15 cellular contexts compared by ENCODE assay signal in genomic region chr6:148309301-148309700, GRCh38.
"Had no signal": no experiment of that assay in that cellular context is flagged by ENCODE, and none has a peak within 500 bp of the region (broad histone marks: within the 10 kb centered on the region; RNA-seq: fewer than 3 reads in every experiment).

No MANE protein-coding gene starts in this region.

- H3K4me3 Mint-ChIP-seq: activated naive CD8-positive, alpha-beta T cell treated with anti-CD3 and anti-CD28 coated beads for 36 hours; effector memory CD8-positive, alpha-beta T cell; nephron; stimulated activated naive B cell treated with anti-CD40 and anti-IgM and Interleukin-4, amounts not matched to agents 10 μg/mL and 1 μg/mL and 100 μg/mL, for 72 hours; T-helper 1 cell treated with Interleukin-12 subunit alpha and Interleukin-12 subunit beta and Interleukin-4 antibody, amounts not matched to agents 30 μg/mL and 1 μg/mL, for 36 hours had no signal

- DNase-seq: activated CD4-positive, alpha-beta T cell treated with anti-CD3 and anti-CD28 coated beads for 1 hour; activated CD4-positive, alpha-beta T cell treated with anti-CD3 and anti-CD28 coated beads, Interleukin-2, amount 50 U/mL, for 4 hours; activated naive CD4-positive, alpha-beta T cell; activated naive CD8-positive, alpha-beta T cell treated with anti-CD3 and anti-CD28 coated beads for 36 hours; amniotic stem cell; effector memory CD8-positive, alpha-beta T cell; midbrain; retina; stimulated activated naive B cell treated with anti-CD40 and anti-IgM and Interleukin-4, amounts not matched to agents 10 μg/mL and 1 μg/mL and 100 μg/mL, for 72 hours had no signal

- H3K4me1 Mint-ChIP-seq: activated naive CD8-positive, alpha-beta T cell treated with anti-CD3 and anti-CD28 coated beads for 36 hours had no signal

- H3K27ac Mint-ChIP-seq: activated naive CD8-positive, alpha-beta T cell treated with anti-CD3 and anti-CD28 coated beads for 36 hours; effector memory CD8-positive, alpha-beta T cell; nephron; stimulated activated naive B cell treated with anti-CD40 and anti-IgM and Interleukin-4, amounts not matched to agents 10 μg/mL and 1 μg/mL and 100 μg/mL, for 72 hours; T-helper 1 cell treated with Interleukin-12 subunit alpha and Interleukin-12 subunit beta and Interleukin-4 antibody, amounts not matched to agents 30 μg/mL and 1 μg/mL, for 36 hours had no signal

- H3K27ac ChIP-seq: cardiac muscle cell, hepatocyte, VCaP had no signal

- H3K4me3 ChIP-seq: cardiac muscle cell, hepatocyte, lung had no signal

- H3K27me3 ChIP-seq: cardiac muscle cell, hepatocyte had no signal

- H3K79me2 ChIP-seq: hepatocyte had no signal

- H3K27me3 Mint-ChIP-seq: effector memory CD8-positive, alpha-beta T cell; stimulated activated naive B cell treated with anti-CD40 and anti-IgM and Interleukin-4, amounts not matched to agents 10 μg/mL and 1 μg/mL and 100 μg/mL, for 72 hours had no signal

- ATAC-seq: effector memory CD8-positive, alpha-beta T cell; stimulated activated naive B cell treated with anti-CD40 and anti-IgM and Interleukin-4, amounts not matched to agents 10 μg/mL and 1 μg/mL and 100 μg/mL, for 72 hours had no signal

- H2AFZ ChIP-seq: hepatocyte had no signal

- H3K9me3 Mint-ChIP-seq: activated naive CD8-positive, alpha-beta T cell treated with anti-CD3 and anti-CD28 coated beads for 36 hours; effector memory CD8-positive, alpha-beta T cell; nephron; stimulated activated naive B cell treated with anti-CD40 and anti-IgM and Interleukin-4, amounts not matched to agents 10 μg/mL and 1 μg/mL and 100 μg/mL, for 72 hours; T-helper 1 cell treated with Interleukin-12 subunit alpha and Interleukin-12 subunit beta and Interleukin-4 antibody, amounts not matched to agents 30 μg/mL and 1 μg/mL, for 36 hours had no signal

- H3K36me3 Mint-ChIP-seq: activated naive CD8-positive, alpha-beta T cell treated with anti-CD3 and anti-CD28 coated beads for 36 hours; stimulated activated naive B cell treated with anti-CD40 and anti-IgM and Interleukin-4, amounts not matched to agents 10 μg/mL and 1 μg/mL and 100 μg/mL, for 72 hours had no signal

- H3K36me3 ChIP-seq: cardiac muscle cell had no signal

- H3K4me2 ChIP-seq: hepatocyte had no signal
